In the genomic region with DNA sequence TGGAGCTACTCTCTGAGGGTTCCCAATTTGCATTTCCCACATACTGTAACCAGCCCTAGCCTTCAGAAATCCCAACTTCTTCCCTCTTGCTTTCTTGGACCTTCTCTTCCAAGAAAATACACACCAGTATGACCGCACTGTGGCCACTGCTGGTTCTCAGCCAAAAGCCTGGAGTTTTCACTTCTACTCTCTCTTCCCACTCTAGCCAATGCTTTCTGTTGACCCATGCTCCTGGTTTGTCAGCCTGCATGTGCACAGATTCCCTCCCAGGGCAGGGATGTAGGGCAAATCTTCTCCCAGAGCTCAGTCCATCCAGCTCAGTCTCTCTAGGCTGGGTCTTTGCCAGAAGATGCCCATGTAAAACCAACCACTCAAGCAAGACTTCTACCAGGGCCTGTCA, we compare ENCODE assay signal across 14 cellular contexts. TPM values are rescaled to one million over a fixed set of nuclear protein-coding genes. Genes with fewer than 3 reads are reported as not detected.
DNase-seq lines count a peak whose midpoint lies in the region; ATAC-seq and TF ChIP-seq lines count a peak whose summit lies in the region.
"Had no signal": no experiment of that assay in that cellular context is flagged by ENCODE, and none has a peak within 500 bp of the region (broad histone marks: within the 10 kb centered on the region; RNA-seq: fewer than 3 reads in every experiment).

No MANE protein-coding gene starts in this region.

- TF ChIP-seq POLR2A in breast epithelium (IDR thresholded peaks at IDR 0.05), result no peak

- peak overlapping the region in 1 of 2 experiments; percentile 34 for H2BK12ac ChIP-seq in mesenchymal stem cell (ENCODE audit: low read length in 2 of 2)

- peak overlapping the region in 1 of 2 experiments; percentile 66 for H3K18ac ChIP-seq in mesenchymal stem cell (ENCODE audit: low read depth in 1 of 2, low read length in 2 of 2)

- H4K20me1 ChIP-seq in mammary epithelial cell (ENCODE audit: insufficient read depth, low read length), result no peaks in the 10 kb centered on the region

- H4K8ac ChIP-seq in mesenchymal stem cell (ENCODE audit: low read length), result peak overlapping the region; percentile 29

- H3K4me1 ChIP-seq in breast epithelium, result no peaks in the 10 kb centered on the region
- H3K4me1 ChIP-seq in mammary epithelial cell (ENCODE audit: insufficient read depth, low read length), result no peaks in the 10 kb centered on the region
- no peaks in the 10 kb centered on the region for H3K4me1 ChIP-seq in mesenchymal stem cell (ENCODE audit: control insufficient read depth, insufficient read depth, low read depth, low read length)
- H3K4me1 ChIP-seq in upper lobe of right lung, result no peaks in the 10 kb centered on the region
- H3K4me1 ChIP-seq: BE2C, neural progenitor cell had no signal

- POLR2A ChIA-PET in activated CD8-positive, alpha-beta T cell treated with anti-CD3 and anti-CD28 coated beads for 36 hours (lab: Charles Lee), result interaction anchor here (0.7 to 3.1 kb wide), 14 partner anchors 14 to 149 kb away, joined by 3 to 24 read pairs (median 4); a partner anchor contains a TSS

- H3K4me3 ChIP-seq in breast epithelium (peak overlapping the region in 2 of 3 donors; percentile 20 to 23), mammary epithelial cell (replicated peaks in 1 of 3; ENCODE audit: insufficient read depth in 1 of 3, low read depth in 2 of 3, low read length in 3 of 3) (no peak overlapping the region), mesenchymal stem cell (ENCODE audit: insufficient read depth in 1 of 2, low read depth in 1 of 2, low read length in 2 of 2) (no peak overlapping the region), upper lobe of right lung (peak overlapping the region; percentile 34)
- H3K4me3 ChIP-seq: neural progenitor cell had no signal

- CTCF ChIA-PET in mammary epithelial cell (lab: Charles Lee; ENCODE audit: low non-redundant PET), result no interaction called here
- CTCF ChIA-PET in activated CD8-positive, alpha-beta T cell treated with anti-CD3 and anti-CD28 coated beads for 36 hours (lab: Charles Lee), result interaction anchor here (0.7 to 5.3 kb wide), 9 partner anchors 14 to 69 kb away, joined by 3 to 24 read pairs (median 10); no protein-coding TSS in a partner anchor

- H3K9ac ChIP-seq in mammary epithelial cell (ENCODE audit: insufficient read depth, low read length), result no peak overlapping the region
- H3K9ac ChIP-seq in mesenchymal stem cell (ENCODE audit: low read length), result no peak overlapping the region
- H3K9ac ChIP-seq: neural progenitor cell had no signal

- H2AFZ ChIP-seq in mammary epithelial cell (ENCODE audit: low read depth, low read length) (no peak overlapping the region), mesenchymal stem cell (ENCODE audit: low read depth, low read length) (no peak overlapping the region)
- H2AFZ ChIP-seq: neural progenitor cell had no signal

- peak overlapping the region; percentile 99 for H3K27ac Mint-ChIP-seq in activated CD8-positive, alpha-beta T cell treated with anti-CD3 and anti-CD28 coated beads for 36 hours
- H3K27ac Mint-ChIP-seq: neural progenitor cell had no signal

- no peak overlapping the region for H3K14ac ChIP-seq in mesenchymal stem cell (ENCODE audit: low read length in 2 of 2)

- H3K4me3 Mint-ChIP-seq in activated CD8-positive, alpha-beta T cell treated with anti-CD3 and anti-CD28 coated beads for 36 hours, result peak overlapping the region; percentile 97
- H3K4me3 Mint-ChIP-seq: neural progenitor cell had no signal

- peaks cover 5% of the 10 kb centered on the region for H3K9me3 Mint-ChIP-seq in activated CD8-positive, alpha-beta T cell treated with anti-CD3 and anti-CD28 coated beads for 36 hours
- H3K9me3 Mint-ChIP-seq: neural progenitor cell had no signal

- no peak overlapping the region for H3K23ac ChIP-seq in mesenchymal stem cell (ENCODE audit: low read length in 2 of 2)

- WGBS in mammary epithelial cell (ENCODE audit: low coverage, missing lambda C conversion rate), result 100% methylated on average over 1 of the region's 1 CpG
- WGBS in mesenchymal stem cell, result 94% methylated on average over 1 of the region's 1 CpG

- H3K27me3 Mint-ChIP-seq in activated CD8-positive, alpha-beta T cell treated with anti-CD3 and anti-CD28 coated beads for 36 hours, result no peaks in the 10 kb centered on the region

- intact Hi-C loops in breast epithelium (cut with DNase I; ENCODE audit: low total_unique reads), result no loop called here
- intact Hi-C loops in mammary epithelial cell (cut with micrococcal nuclease), result no loop called here
- intact Hi-C loops in activated CD8-positive, alpha-beta T cell treated with anti-CD3 and anti-CD28 coated beads for 36 hours (cut with micrococcal nuclease), result no loop called here
- intact Hi-C loops in upper lobe of right lung (cut with DNase I), result no loop called here

- H3K9me3 ChIP-seq in breast epithelium (no peaks in the 10 kb centered on the region), mammary epithelial cell (replicated peaks; ENCODE audit: insufficient read depth, low read length) (no peaks in the 10 kb centered on the region), mesenchymal stem cell (ENCODE audit: control insufficient read depth, low read length) (no peaks in the 10 kb centered on the region), upper lobe of right lung (no peaks in the 10 kb centered on the region)
- H3K9me3 ChIP-seq: BE2C had no signal

- ATAC-seq in activated CD8-positive, alpha-beta T cell treated with anti-CD3 and anti-CD28 coated beads for 36 hours, result no peak
- ATAC-seq in upper lobe of right lung, result peak; percentile 56
- no peak for ATAC-seq in GM21737 (IDR thresholded peaks at IDR 0.05; ENCODE audit: unreplicated experiment)

- H4K91ac ChIP-seq in mesenchymal stem cell (ENCODE audit: low read length), result peak overlapping the region; percentile 2

- no peak overlapping the region for H3K4me2 ChIP-seq in mammary epithelial cell (ENCODE audit: insufficient read depth, low read depth, low read length)
- H3K4me2 ChIP-seq in mesenchymal stem cell (ENCODE audit: low read length, poor library complexity, severe bottlenecking), result no peak overlapping the region
- H3K4me2 ChIP-seq: neural progenitor cell had no signal

- H3K36me3 ChIP-seq in breast epithelium, result no peaks in the 10 kb centered on the region
- no peaks in the 10 kb centered on the region for H3K36me3 ChIP-seq in mammary epithelial cell (ENCODE audit: insufficient read depth, low read length)
- H3K36me3 ChIP-seq in mesenchymal stem cell (ENCODE audit: control insufficient read depth in 1 of 2, insufficient read depth in 2 of 2, low read depth in 1 of 2, low read length in 2 of 2), result no peaks in the 10 kb centered on the region
- no peaks in the 10 kb centered on the region for H3K36me3 ChIP-seq in upper lobe of right lung
- H3K36me3 ChIP-seq: BE2C, neural progenitor cell had no signal

- BruUV-seq in mammary epithelial cell (replicated peaks; lab: Mats Ljungman, UMichigan), result no TSS peak

- peaks cover 64% of the 10 kb centered on the region for H3K36me3 Mint-ChIP-seq in activated CD8-positive, alpha-beta T cell treated with anti-CD3 and anti-CD28 coated beads for 36 hours (ENCODE audit: low read depth)
- H3K36me3 Mint-ChIP-seq: neural progenitor cell had no signal

- no peak overlapping the region for H3K27ac ChIP-seq in breast epithelium
- H3K27ac ChIP-seq in mammary epithelial cell (ENCODE audit: insufficient read depth, low read depth, low read length), result no peak overlapping the region
- H3K27ac ChIP-seq in mesenchymal stem cell (ENCODE audit: low read length, poor library complexity, severe bottlenecking), result no peak overlapping the region
- peak overlapping the region; percentile 51 for H3K27ac ChIP-seq in upper lobe of right lung
- H3K27ac ChIP-seq: foreskin keratinocyte, neural progenitor cell had no signal

- no peak overlapping the region for H2BK15ac ChIP-seq in mesenchymal stem cell (ENCODE audit: low read depth, poor library complexity, severe bottlenecking)

- peaks cover 47% of the 10 kb centered on the region for H3K4me1 Mint-ChIP-seq in activated CD8-positive, alpha-beta T cell treated with anti-CD3 and anti-CD28 coated beads for 36 hours (ENCODE audit: low read depth)
- H3K4me1 Mint-ChIP-seq: neural progenitor cell had no signal

- DNase-seq in breast epithelium (ENCODE audit: low spot score in 2 of 2) (no peak), mammary epithelial cell (no peak), mesenchymal stem cell (no peak), upper lobe of right lung (no peak), anterior cingulate cortex (lab: John Stamatoyannopoulos, UW) (no peak), NCI-H1092 treated with DMSO at 0.1 percent for 48 hours (lab: John Stamatoyannopoulos, UW) (no peak)
- DNase-seq in activated CD8-positive, alpha-beta T cell treated with anti-CD3 and anti-CD28 coated beads for 36 hours, result no peak
- DNase-seq: BE2C, NCI-H1105 treated with DMSO at 0.1 percent for 48 hours, NCI-H524 treated with DMSO at 0.1 percent for 48 hours, SHP77 treated with DMSO at 0.1 percent for 48 hours had no signal

- dilution Hi-C loops in mammary epithelial cell (cut with HindIII; ENCODE audit: low sequenced_read_pairs), result no loop called here

- no peak overlapping the region for H2BK5ac ChIP-seq in mesenchymal stem cell (ENCODE audit: low read depth, low read length, poor library complexity, severe bottlenecking)

- no peak overlapping the region for H3K4ac ChIP-seq in mesenchymal stem cell (ENCODE audit: low read depth in 1 of 2, low read length in 2 of 2)

- in situ Hi-C loops in mammary epithelial cell (cut with MboI; ENCODE audit: low sequenced_read_pairs in 2 of 2), result no loop called here

- no peaks in the 10 kb centered on the region for H3K79me2 ChIP-seq in mammary epithelial cell (ENCODE audit: insufficient read depth, low read length)

- H2BK120ac ChIP-seq in mesenchymal stem cell (ENCODE audit: low read depth, low read length), result no peak overlapping the region

- TF ChIP-seq CTCF in breast epithelium (IDR thresholded peaks at IDR 0.05) (no peak), mammary epithelial cell (conservative IDR thresholded peaks at IDR 0.05 in 1 of 2, IDR thresholded peaks at IDR 0.05 in 1 of 2; ENCODE audit: extremely low read depth in 1 of 2, insufficient read depth in 1 of 2, low read depth in 1 of 2, low read length in 2 of 2) (no peak), upper lobe of right lung (IDR thresholded peaks at IDR 0.05) (no peak)
- no peak for TF ChIP-seq CTCF in activated CD8-positive, alpha-beta T cell treated with anti-CD3 and anti-CD28 coated beads for 36 hours (IDR thresholded peaks at IDR 0.05)

- no peaks in the 10 kb centered on the region for H3K27me3 ChIP-seq in breast epithelium
- H3K27me3 ChIP-seq in mammary epithelial cell (ENCODE audit: insufficient read depth, low read length), result no peaks in the 10 kb centered on the region
- H3K27me3 ChIP-seq in mesenchymal stem cell (ENCODE audit: control insufficient read depth in 1 of 2, insufficient read depth in 1 of 2, low read length in 2 of 2), result peaks cover 6 to 26% of the 10 kb centered on the region in 2 experiments
- no peaks in the 10 kb centered on the region for H3K27me3 ChIP-seq in upper lobe of right lung
- H3K27me3 ChIP-seq: BE2C, neural progenitor cell had no signal

- no peak overlapping the region for H2AK5ac ChIP-seq in mesenchymal stem cell (ENCODE audit: low read length, severe bottlenecking)

- no peaks in the 10 kb centered on the region for H3K79me1 ChIP-seq in mesenchymal stem cell (replicated peaks; ENCODE audit: low read length, poor library complexity, severe bottlenecking)

RNA-seq across cellular contexts. Expression of a gene that starts 0.7 kb away (rescaled TPM):
- total RNA-seq in breast epithelium (1 to 10 TPM in 1 of 3 donors, under 1 TPM in 2; 0.64 to 1.8 (median 0.98) TPM), mammary epithelial cell (not detected), upper lobe of right lung (1.6 TPM)
- not detected for polyA plus RNA-seq in mammary epithelial cell
- polyA minus RNA-seq in mammary epithelial cell, result not detected
- 10 to 100 TPM; 65.9 to 67.8 TPM for total RNA-seq in activated CD8-positive, alpha-beta T cell treated with anti-CD3 and anti-CD28 coated beads for 36 hours
- 0.12 TPM for polyA plus RNA-seq in mesenchymal stem cell (2013, experiment 1 of 2)
- 0.15 TPM for polyA plus RNA-seq in mesenchymal stem cell (2013, experiment 2 of 2)
- total RNA-seq: foreskin keratinocyte had no signal
- polyA plus RNA-seq: foreskin keratinocyte had no signal

Comparison
In these comparisons a context has a peak if more than half of its experiments do, and no peak if none do; other contexts are left out.
1. H3K4me3 ChIP-seq: peak in breast epithelium (2 of 3) and upper lobe of right lung (single experiment); none in mammary epithelial cell (0 of 3) and mesenchymal stem cell (0 of 2).
2. RNA of a gene that starts 0.7 kb away (total RNA-seq): 65.9 to 67.8 TPM in activated CD8-positive, alpha-beta T cell treated with anti-CD3 and anti-CD28 coated beads for 36 hours; 1.6 TPM in upper lobe of right lung (single experiment), 0.64 to 1.8 TPM in breast epithelium and not detected in mammary epithelial cell; every median in the first group is over 10 times any median in the second.